Comparison of ENCODE assay signal across 14 cellular contexts in the genomic region with DNA sequence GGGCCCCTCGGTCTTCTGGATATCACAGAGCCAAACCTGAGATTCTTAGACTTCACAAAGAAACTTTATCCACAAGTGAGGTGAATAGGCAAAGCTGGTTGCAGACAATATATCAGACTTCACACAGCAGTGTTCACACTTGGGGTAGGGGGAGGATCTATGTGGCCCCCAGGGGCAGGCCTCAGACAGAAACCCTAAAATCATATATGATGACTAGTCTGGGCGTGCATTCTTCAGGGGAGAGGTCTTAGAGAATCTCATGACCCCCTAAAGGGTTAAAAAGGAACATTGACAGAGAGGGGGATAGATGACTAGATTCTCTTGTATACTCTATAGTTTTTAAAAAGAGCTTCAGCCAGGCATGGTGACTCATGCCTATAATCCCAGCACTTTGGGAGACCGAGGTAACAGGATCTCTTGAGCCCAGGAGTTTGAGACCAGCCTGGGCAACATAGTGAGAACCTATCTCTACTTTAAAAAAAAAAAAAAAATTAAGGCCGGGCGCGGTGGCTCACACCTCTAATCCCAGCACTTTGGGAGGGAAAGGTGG. TPM values are rescaled to one million over a fixed set of nuclear protein-coding genes. Genes with fewer than 3 reads are reported as not detected.
DNase-seq lines count a peak whose midpoint lies in the region; ATAC-seq, FAIRE-seq and TF ChIP-seq lines count a peak whose summit lies in the region.
"Had no signal": no experiment of that assay in that cellular context is flagged by ENCODE, and none has a peak within 500 bp of the region (broad histone marks: within the 10 kb centered on the region; RNA-seq: fewer than 3 reads in every experiment).

No MANE protein-coding gene starts in this region.

- TF ChIP-seq CTCF in IMR-90 (conservative IDR thresholded peaks at IDR 0.05; ENCODE audit: low read depth, low read length) = no peak
- TF ChIP-seq CTCF in K562 (IDR thresholded peaks at IDR 0.05 in 2 of 3, conservative IDR thresholded peaks at IDR 0.05 in 1 of 3; ENCODE audit: insufficient read depth in 2 of 3, low read depth in 1 of 3, low read length in 3 of 3) = no peak
- no peak for TF ChIP-seq CTCF in neural crest cell (conservative IDR thresholded peaks at IDR 0.05)

- TF ChIP-seq EP300 in K562 (IDR thresholded peaks at IDR 0.05; ENCODE audit: low read length) = no peak

- POLR2A ChIA-PET in IMR-90 (lab: Charles Lee; ENCODE audit: unreplicated experiment) = no interaction called here
- POLR2A ChIA-PET in K562 (lab: Yijun Ruan, JAX) = interaction anchor here (0.7 to 1.4 kb wide), 2 partner anchors 11 to 12 kb away, joined by 3 to 4 read pairs; no protein-coding TSS in a partner anchor

- peaks cover 1% of the 10 kb centered on the region; the same call in 1 of the 3 replicates for H3K79me2 ChIP-seq in K562 (ENCODE audit: control insufficient read depth, insufficient read depth, low read length)

- TF ChIP-seq POLR2A in IMR-90 (IDR thresholded peaks at IDR 0.05; ENCODE audit: low read depth, low read length) = no peak
- TF ChIP-seq POLR2A in K562 (conservative IDR thresholded peaks at IDR 0.05) = no peak

- peak; percentile 30; the same call in 1 of the 2 replicates for ATAC-seq in IMR-90 (ENCODE audit: low read depth)
- ATAC-seq in K562 = no peak
- no peak for ATAC-seq in GM19395 (IDR thresholded peaks at IDR 0.05; ENCODE audit: unreplicated experiment)
- ATAC-seq: activated T-cell treated with anti-CD3 and anti-CD28 coated beads, Interleukin-2, amount 50 U/mL, for 72 hours had no signal

- H3K23ac ChIP-seq in IMR-90 (ENCODE audit: low read depth, low read length) = 0 out of 2 replicates have a peak overlapping the region, but pooled peaks have one; percentile 51

- no CpG with 5 or more reads among the region's 6 CpGs for WGBS in IMR-90 (ENCODE audit: extremely low coverage in 2 of 2, insufficient read length in 1 of 2), 2 experiments
- WGBS in K562 (ENCODE audit: insufficient coverage, low coverage, missing lambda C conversion rate) = 42% methylated on average over 3 of the region's 6 CpGs

- H3K56ac ChIP-seq in IMR-90 (ENCODE audit: extremely low read depth, insufficient read depth, low read length) = no peak overlapping the region

- peak overlapping the region; percentile 34; the same call in 1 of the 2 replicates for H3K18ac ChIP-seq in IMR-90 (ENCODE audit: low read depth, low read length)

- H3K27ac ChIP-seq in IMR-90 (ENCODE audit: insufficient read depth, low read length) (peak overlapping the region; percentile 67; the same call in 1 of the 2 replicates), K562 (ENCODE audit: extremely low read depth, low read depth, low read length) (peak overlapping the region; percentile 33; the same call in 1 of the 3 replicates)
- H3K27ac ChIP-seq: ovary had no signal

- no peak overlapping the region for H3K14ac ChIP-seq in IMR-90 (replicated peaks; ENCODE audit: low read depth, low read length)

- H3K9me3 ChIP-seq in IMR-90 (ENCODE audit: control insufficient read depth, insufficient read depth, low read length) = no peaks in the 10 kb centered on the region
- no peaks in the 10 kb centered on the region for H3K9me3 ChIP-seq in K562 (replicated peaks; ENCODE audit: control insufficient read depth, insufficient read depth, low read depth, low read length)
- H3K9me3 ChIP-seq: ovary had no signal

- DNase-seq in CD1c-positive myeloid dendritic cell (ENCODE audit: extremely low spot score) (peak; percentile 15), IMR-90 (peak; percentile 50), K562 (ENCODE audit: extremely low read depth in 1 of 4, low spot score in 3 of 4) (no peak), neural crest cell (ENCODE audit: low read depth, low spot score) (no peak), NCI-H1092 (lab: John Stamatoyannopoulos, UW) (no peak)
- DNase-seq in stimulated activated CD4-positive, alpha-beta T cell treated with anti-CD3 and anti-CD28 coated beads, Interleukin-15, amount 100 ng/mL, for 24 hours = no peak
- DNase-seq in NK-92 treated with Interleukin-12 subunit alpha and Interleukin-12 subunit beta, amount 100 ng/mL, for 24 hours (lab: John Stamatoyannopoulos, UW) = no peak
- DNase-seq: activated T-cell treated with anti-CD3 and anti-CD28 coated beads, Interleukin-2, amount 50 U/mL, for 72 hours; central memory CD4-positive, alpha-beta T cell; ovary had no signal

- intact Hi-C loops in IMR-90 (cut with micrococcal nuclease) (no loop called here), K562 (cut with micrococcal nuclease) (no loop called here)

- no peak overlapping the region for H3K4me2 ChIP-seq in IMR-90 (ENCODE audit: low read depth, low read length)
- H3K4me2 ChIP-seq in K562 (ENCODE audit: insufficient read depth, low read length) = no peak overlapping the region

- H3K4me3 ChIP-seq in IMR-90 (ENCODE audit: insufficient read depth, low read depth, low read length) (no peak overlapping the region), K562 (no peak overlapping the region)
- H3K4me3 ChIP-seq: ovary had no signal

- peak overlapping the region; percentile 23; the same call in 1 of the 2 replicates for H3K9ac ChIP-seq in IMR-90 (ENCODE audit: low read depth, low read length)
- no peak overlapping the region for H3K9ac ChIP-seq in K562 (ENCODE audit: insufficient read depth in 1 of 2, low read depth in 2 of 2, low read length in 2 of 2)

- peak overlapping the region; percentile 33; the same call in 1 of the 2 replicates for H2BK120ac ChIP-seq in IMR-90 (ENCODE audit: low read depth, low read length)

- no peaks in the 10 kb centered on the region for H3K36me3 Mint-ChIP-seq in neural crest cell (ENCODE audit: low read depth)
- H3K36me3 Mint-ChIP-seq: type B pancreatic cell had no signal

- H3K36me3 ChIP-seq in IMR-90 (ENCODE audit: control insufficient read depth, insufficient read depth, low read length) (no peaks in the 10 kb centered on the region), K562 (ENCODE audit: control insufficient read depth, insufficient read depth, low read length) (no peaks in the 10 kb centered on the region)
- H3K36me3 ChIP-seq: ovary had no signal

- H3K27me3 ChIP-seq in IMR-90 (ENCODE audit: control insufficient read depth, insufficient read depth, low read length) (no peaks in the 10 kb centered on the region), K562 (ENCODE audit: control insufficient read depth in 2 of 2, insufficient read depth in 2 of 2, low read length in 2 of 2) (no peaks in the 10 kb centered on the region)
- H3K27me3 ChIP-seq: ovary had no signal

- FAIRE-seq in K562 (lab: Jason Lieb, UNC) = no peak
- FAIRE-seq: D721Med, islet of Langerhans had no signal

- H2AFZ ChIP-seq in IMR-90 (replicated peaks; ENCODE audit: low read length, poor library complexity) (no peak overlapping the region), K562 (ENCODE audit: low read depth, low read length) (peak overlapping the region; percentile 58)

- H4K5ac ChIP-seq in IMR-90 (ENCODE audit: low read depth, low read length) = peak overlapping the region; percentile 26; the same call in 1 of the 2 replicates

- H3K27ac Mint-ChIP-seq in neural crest cell (ENCODE audit: unreplicated experiment) = no peak overlapping the region
- H3K27ac Mint-ChIP-seq: type B pancreatic cell had no signal

- H3K9me3 Mint-ChIP-seq in neural crest cell = no peaks in the 10 kb centered on the region
- H3K9me3 Mint-ChIP-seq: activated T-cell treated with anti-CD3 and anti-CD28 coated beads, Interleukin-2, amount 50 U/mL, for 72 hours; type B pancreatic cell had no signal

- peaks cover 44% of the 10 kb centered on the region for H3K27me3 Mint-ChIP-seq in neural crest cell (ENCODE audit: low read depth)

- peaks cover 31% of the 10 kb centered on the region for H3K4me1 ChIP-seq in IMR-90 (ENCODE audit: control insufficient read depth, insufficient read depth, low read length)
- peaks cover 42 to 44% of the 10 kb centered on the region in 2 experiments for H3K4me1 ChIP-seq in K562 (replicated peaks in 1 of 2; ENCODE audit: control insufficient read depth in 2 of 2, insufficient read depth in 2 of 2, low read length in 2 of 2)

- H3K9me1 ChIP-seq in IMR-90 (ENCODE audit: insufficient read depth, low read length) (peaks cover 22% of the 10 kb centered on the region), K562 (ENCODE audit: control insufficient read depth, insufficient read depth, low read length) (no peaks in the 10 kb centered on the region)

- H4K91ac ChIP-seq in IMR-90 (ENCODE audit: insufficient read depth, low read depth, low read length) = no peak overlapping the region

- dilution Hi-C loops in IMR-90 (cut with HindIII; ENCODE audit: low sequenced_read_pairs, unreplicated experiment) = no loop called here

- peak overlapping the region; percentile 25 for H2BK5ac ChIP-seq in IMR-90 (ENCODE audit: low read depth, low read length, poor library complexity, severe bottlenecking)

- H3K4me1 Mint-ChIP-seq in neural crest cell = peaks cover 6% of the 10 kb centered on the region

- H3K4ac ChIP-seq in IMR-90 (ENCODE audit: low read depth, low read length) = peak overlapping the region; percentile 22

- peak overlapping the region; percentile 82 for H2BK20ac ChIP-seq in IMR-90 (ENCODE audit: low read depth, low read length)

- BruUV-seq in IMR-90 (replicated peaks; lab: Mats Ljungman, UMichigan) = no TSS peak
- no TSS peak for BruUV-seq in K562 (replicated peaks; lab: Mats Ljungman, UMichigan)

- H2AK5ac ChIP-seq in IMR-90 (ENCODE audit: low read depth, low read length) = peak overlapping the region; percentile 90; the same call in 1 of the 2 replicates

- H4K20me1 ChIP-seq in IMR-90 (ENCODE audit: insufficient read depth, low read length) (no peaks in the 10 kb centered on the region), K562 (replicated peaks; ENCODE audit: control insufficient read depth, insufficient read depth, low read length) (no peaks in the 10 kb centered on the region)

- no peak overlapping the region for H2AK9ac ChIP-seq in IMR-90 (replicated peaks; ENCODE audit: low read depth, low read length, poor library complexity)

- H3K79me1 ChIP-seq in IMR-90 (ENCODE audit: low read depth in 1 of 2, low read length in 2 of 2) = peaks cover 0 to 5% of the 10 kb centered on the region in 2 experiments; a peak in 3 of 4 replicates

- H4K8ac ChIP-seq in IMR-90 (ENCODE audit: low read depth in 2 of 2, low read length in 2 of 2) = peak overlapping the region in 1 of 2 experiments; percentile 1; a peak in 2 of 4 replicates

- in situ Hi-C loops in IMR-90 (cut with MboI; ENCODE audit: low sequenced_read_pairs) (no loop called here), K562 (cut with MboI) (no loop called here)

- no peak overlapping the region for H2BK15ac ChIP-seq in IMR-90 (ENCODE audit: low read depth, low read length)

- CTCF ChIA-PET in IMR-90 (lab: Yijun Ruan, JAX) = interaction anchor here (0.8 kb wide), 1 partner anchor 26 kb away, joined by 6 read pairs; no protein-coding TSS in a partner anchor
- CTCF ChIA-PET in K562 (lab: Yijun Ruan, JAX; ENCODE audit: low intra/inter-chr PET ratio) = interaction anchor here (0.6 kb wide), 1 partner anchor 80 kb away, joined by 4 read pairs; no protein-coding TSS in a partner anchor

- no peak for TF ChIP-seq RAD21 in IMR-90 (IDR thresholded peaks at IDR 0.05; ENCODE audit: low read length)
- no peak for TF ChIP-seq RAD21 in K562 (CRISPR knock-in tag; conservative IDR thresholded peaks at IDR 0.05 in 1 of 2, IDR thresholded peaks at IDR 0.05 in 1 of 2)

- H3K4me3 Mint-ChIP-seq in neural crest cell = peak overlapping the region; percentile 35
- H3K4me3 Mint-ChIP-seq: type B pancreatic cell had no signal

RNA-seq across cellular contexts. Expression of a gene that starts 2.8 kb away (rescaled TPM):
- total RNA-seq in IMR-90 (2012; rRNA removed) (not detected in 2 replicates), K562 (2014; rRNA removed) (0.86 and 2.0 TPM in 2 replicates), K562 (2014; rRNA removed; fragmentation: Illumina TruSeq; extraction: Trizol) (1.1 and 1.2 TPM in 2 replicates), K562 (2015; rRNA removed; fragmentation: Illumina TruSeq; extraction: Trizol) (8.2 and 9.8 TPM in 2 replicates), K562 (2021) (2.7 and 2.9 TPM in 2 replicates), neural crest cell (not detected in 2 replicates)
- polyA plus RNA-seq in IMR-90 (2012; rRNA removed) (not detected in 2 replicates), K562 (2011; rRNA removed) (2.9 and 11.1 TPM in 2 replicates), K562 (2014; fragmentation: Illumina TruSeq; extraction: Trizol) (2.2 and 2.4 TPM in 2 replicates), K562 (2014; fragmentation: Nextera tagmentation; extraction: Ambion mirVana) (1 to 10 TPM in 1 of 2 experiments, under 1 TPM in 1; 0.72 to 1.6 TPM), K562 (2014; rRNA removed) (3.4 and 8.1 TPM in 2 replicates)
- polyA plus RNA-seq in IMR-90 (2012; cell fraction: cytosol; rRNA removed) = 0.14 and 0.38 TPM in 2 replicates
- polyA plus RNA-seq in IMR-90 (2012; cell fraction: nucleus; rRNA removed; ENCODE audit: low replicate concordance) = not detected in 2 replicates
- total RNA-seq in K562 (2011; cell fraction: chromatin; rRNA removed; ENCODE audit: low replicate concordance) = not detected in 2 replicates
- total RNA-seq in K562 (2011; cell fraction: nucleolus; rRNA removed) = 0.83 TPM in 1 of 2 replicates, not detected in the other
- 1.2 TPM in 1 of 2 replicates, not detected in the other for total RNA-seq in K562 (2011; cell fraction: nucleoplasm; rRNA removed)
- 9.4 and 12.1 TPM in 2 replicates for polyA plus RNA-seq in K562 (2011; cell fraction: cytosol; rRNA removed)
- polyA plus RNA-seq in K562 (2011; cell fraction: nucleus; rRNA removed) = 1.6 and 7.6 TPM in 2 replicates
- 14.6 and 22.6 TPM in 2 replicates for polyA plus RNA-seq in K562 (2012)
- polyA minus RNA-seq in K562 (2011; rRNA and poly(A)+ RNA removed) = 0.87 and 2.1 TPM in 2 replicates
- 6.5 TPM in 1 of 2 replicates, not detected in the other for polyA minus RNA-seq in K562 (2011; cell fraction: cytosol; rRNA and poly(A)+ RNA removed)
- polyA minus RNA-seq in K562 (2011; cell fraction: nucleus; rRNA and poly(A)+ RNA removed) = 1.6 TPM in 1 of 2 replicates, not detected in the other

RNA-seq across cellular contexts. Expression of a gene that starts 2.9 kb away (rescaled TPM):
- total RNA-seq in IMR-90 (2012; rRNA removed) = not detected in 2 replicates
- 0.93 and 1.5 TPM in 2 replicates for polyA plus RNA-seq in IMR-90 (2012; rRNA removed)
- polyA plus RNA-seq in IMR-90 (2012; cell fraction: cytosol; rRNA removed) = 1.4 TPM in 1 of 2 replicates, not detected in the other
- 0.31 and 2.1 TPM in 2 replicates for polyA plus RNA-seq in IMR-90 (2012; cell fraction: nucleus; rRNA removed; ENCODE audit: low replicate concordance)
- 1.0 TPM in 1 of 2 replicates, not detected in the other for total RNA-seq in K562 (2011; cell fraction: chromatin; rRNA removed; ENCODE audit: low replicate concordance)
- total RNA-seq in K562 (2011; cell fraction: nucleolus; rRNA removed) = 1.7 and 2.2 TPM in 2 replicates
- total RNA-seq in K562 (2011; cell fraction: nucleoplasm; rRNA removed) = 0.81 and 2.4 TPM in 2 replicates
- not detected in 2 replicates for total RNA-seq in K562 (2014; rRNA removed)
- total RNA-seq in K562 (2014; rRNA removed; fragmentation: Illumina TruSeq; extraction: Trizol) = 0.29 TPM in 1 of 2 replicates, not detected in the other
- total RNA-seq in K562 (2015; rRNA removed; fragmentation: Illumina TruSeq; extraction: Trizol) = 0.65 and 0.94 TPM in 2 replicates
- 0.47 and 1.6 TPM in 2 replicates for total RNA-seq in K562 (2021)
- 1.3 and 1.9 TPM in 2 replicates for polyA plus RNA-seq in K562 (2011; rRNA removed)
- 1.4 and 17.5 TPM in 2 replicates for polyA plus RNA-seq in K562 (2011; cell fraction: cytosol; rRNA removed)
- polyA plus RNA-seq in K562 (2011; cell fraction: nucleus; rRNA removed) = 0.86 and 1.3 TPM in 2 replicates
- polyA plus RNA-seq in K562 (2012) = 1.2 and 1.6 TPM in 2 replicates
- not detected in 2 replicates for polyA plus RNA-seq in K562 (2014; fragmentation: Illumina TruSeq; extraction: Trizol)
- 1 to 10 TPM in 1 of 2 experiments, under 1 TPM in 1; 0.95 to 1.0 TPM for polyA plus RNA-seq in K562 (2014; fragmentation: Nextera tagmentation; extraction: Ambion mirVana)
- 1.1 and 1.9 TPM in 2 replicates for polyA plus RNA-seq in K562 (2014; rRNA removed)
- 1.7 TPM in 1 of 2 replicates, not detected in the other for polyA minus RNA-seq in K562 (2011; rRNA and poly(A)+ RNA removed)
- polyA minus RNA-seq in K562 (2011; cell fraction: cytosol; rRNA and poly(A)+ RNA removed) = 1.8 TPM in 1 of 2 replicates, not detected in the other
- polyA minus RNA-seq in K562 (2011; cell fraction: nucleus; rRNA and poly(A)+ RNA removed) = not detected in 2 replicates
- total RNA-seq in neural crest cell = not detected in 2 replicates

RNA-seq across cellular contexts. Expression of a gene that starts 4.9 kb away (rescaled TPM):
- total RNA-seq in IMR-90 (2012; rRNA removed) (1.1 and 1.4 TPM in 2 replicates), K562 (2014; rRNA removed) (8.9 and 12.9 TPM in 2 replicates), K562 (2014; rRNA removed; fragmentation: Illumina TruSeq; extraction: Trizol) (1.7 and 2.9 TPM in 2 replicates), K562 (2015; rRNA removed; fragmentation: Illumina TruSeq; extraction: Trizol) (6.6 and 7.1 TPM in 2 replicates), K562 (2021) (9.3 and 10.0 TPM in 2 replicates), neural crest cell (6.4 and 8.0 TPM in 2 replicates)
- polyA plus RNA-seq in IMR-90 (2012; rRNA removed) (12.3 and 13.3 TPM in 2 replicates), K562 (2011; rRNA removed) (3.3 and 6.8 TPM in 2 replicates), K562 (2014; fragmentation: Illumina TruSeq; extraction: Trizol) (3.6 and 4.1 TPM in 2 replicates), K562 (2014; fragmentation: Nextera tagmentation; extraction: Ambion mirVana) (under 1 TPM; 0.65 to 0.92 TPM), K562 (2014; rRNA removed) (6.3 and 8.9 TPM in 2 replicates)
- 2.6 and 3.7 TPM in 2 replicates for polyA plus RNA-seq in IMR-90 (2012; cell fraction: cytosol; rRNA removed)
- 85.3 and 103 TPM in 2 replicates for polyA plus RNA-seq in IMR-90 (2012; cell fraction: nucleus; rRNA removed; ENCODE audit: low replicate concordance)
- 15.7 and 63.9 TPM in 2 replicates for total RNA-seq in K562 (2011; cell fraction: chromatin; rRNA removed; ENCODE audit: low replicate concordance)
- total RNA-seq in K562 (2011; cell fraction: nucleolus; rRNA removed) = 48.6 and 61.0 TPM in 2 replicates
- 27.9 and 29.7 TPM in 2 replicates for total RNA-seq in K562 (2011; cell fraction: nucleoplasm; rRNA removed)
- 5.3 and 6.4 TPM in 2 replicates for polyA plus RNA-seq in K562 (2011; cell fraction: cytosol; rRNA removed)
- 43.9 and 60.1 TPM in 2 replicates for polyA plus RNA-seq in K562 (2011; cell fraction: nucleus; rRNA removed)
- polyA plus RNA-seq in K562 (2012) = 2.7 and 5.6 TPM in 2 replicates
- 3.2 and 6.3 TPM in 2 replicates for polyA minus RNA-seq in K562 (2011; rRNA and poly(A)+ RNA removed)
- polyA minus RNA-seq in K562 (2011; cell fraction: cytosol; rRNA and poly(A)+ RNA removed) = 10.9 and 12.1 TPM in 2 replicates
- polyA minus RNA-seq in K562 (2011; cell fraction: nucleus; rRNA and poly(A)+ RNA removed) = 20.7 and 27.1 TPM in 2 replicates

RNA-seq across cellular contexts. Expression of a gene that starts 30.9 kb away (rescaled TPM):
- total RNA-seq in IMR-90 (2012; rRNA removed) = 0.36 and 0.56 TPM in 2 replicates
- polyA plus RNA-seq in IMR-90 (2012; rRNA removed) = 4.8 TPM in 2 replicates
- polyA plus RNA-seq in IMR-90 (2012; cell fraction: cytosol; rRNA removed) = 6.2 and 9.8 TPM in 2 replicates
- 2.0 and 6.4 TPM in 2 replicates for polyA plus RNA-seq in IMR-90 (2012; cell fraction: nucleus; rRNA removed; ENCODE audit: low replicate concordance)
- total RNA-seq in K562 (2011; cell fraction: chromatin; rRNA removed; ENCODE audit: low replicate concordance) = 0.32 TPM in 1 of 2 replicates, not detected in the other
- 0.26 and 0.50 TPM in 2 replicates for total RNA-seq in K562 (2011; cell fraction: nucleolus; rRNA removed)
- total RNA-seq in K562 (2011; cell fraction: nucleoplasm; rRNA removed) = 0.15 and 0.23 TPM in 2 replicates
- total RNA-seq in K562 (2014; rRNA removed) = 0.08 TPM in 1 of 2 replicates, not detected in the other
- not detected in 2 replicates for total RNA-seq in K562 (2014; rRNA removed; fragmentation: Illumina TruSeq; extraction: Trizol)
- total RNA-seq in K562 (2015; rRNA removed; fragmentation: Illumina TruSeq; extraction: Trizol) = not detected in 2 replicates
- 0.11 and 0.31 TPM in 2 replicates for total RNA-seq in K562 (2021)
- 0.16 TPM in 1 of 2 replicates, not detected in the other for polyA plus RNA-seq in K562 (2011; rRNA removed)
- 0.09 and 0.18 TPM in 2 replicates for polyA plus RNA-seq in K562 (2011; cell fraction: cytosol; rRNA removed)
- 0.17 and 0.20 TPM in 2 replicates for polyA plus RNA-seq in K562 (2011; cell fraction: nucleus; rRNA removed)
- polyA plus RNA-seq in K562 (2012) = 0.07 and 0.09 TPM in 2 replicates
- 0.03 and 0.19 TPM in 2 replicates for polyA plus RNA-seq in K562 (2014; fragmentation: Illumina TruSeq; extraction: Trizol)
- not detected for polyA plus RNA-seq in K562 (2014; fragmentation: Nextera tagmentation; extraction: Ambion mirVana)
- polyA plus RNA-seq in K562 (2014; rRNA removed) = 0.12 and 0.35 TPM in 2 replicates
- polyA minus RNA-seq in K562 (2011; rRNA and poly(A)+ RNA removed) = 0.04 and 0.06 TPM in 2 replicates
- polyA minus RNA-seq in K562 (2011; cell fraction: cytosol; rRNA and poly(A)+ RNA removed) = not detected in 2 replicates
- polyA minus RNA-seq in K562 (2011; cell fraction: nucleus; rRNA and poly(A)+ RNA removed) = 0.22 and 0.54 TPM in 2 replicates
- total RNA-seq in neural crest cell = 33.9 and 36.0 TPM in 2 replicates

RNA-seq across cellular contexts. Expression of a gene that starts 36.9 kb away (rescaled TPM):
- total RNA-seq in IMR-90 (2012; rRNA removed) = 4.7 and 6.7 TPM in 2 replicates
- 41.0 and 44.3 TPM in 2 replicates for polyA plus RNA-seq in IMR-90 (2012; rRNA removed)
- polyA plus RNA-seq in IMR-90 (2012; cell fraction: cytosol; rRNA removed) = 33.4 and 44.7 TPM in 2 replicates
- 16.6 and 37.3 TPM in 2 replicates for polyA plus RNA-seq in IMR-90 (2012; cell fraction: nucleus; rRNA removed; ENCODE audit: low replicate concordance)
- total RNA-seq in K562 (2011; cell fraction: chromatin; rRNA removed; ENCODE audit: low replicate concordance) = 3.3 and 19.3 TPM in 2 replicates
- total RNA-seq in K562 (2011; cell fraction: nucleolus; rRNA removed) = 8.6 and 11.2 TPM in 2 replicates
- 7.1 and 7.3 TPM in 2 replicates for total RNA-seq in K562 (2011; cell fraction: nucleoplasm; rRNA removed)
- 5.8 and 9.0 TPM in 2 replicates for total RNA-seq in K562 (2014; rRNA removed)
- total RNA-seq in K562 (2014; rRNA removed; fragmentation: Illumina TruSeq; extraction: Trizol) = 2.3 and 3.0 TPM in 2 replicates
- total RNA-seq in K562 (2015; rRNA removed; fragmentation: Illumina TruSeq; extraction: Trizol) = 1.4 and 3.3 TPM in 2 replicates
- 6.9 and 9.9 TPM in 2 replicates for total RNA-seq in K562 (2021)
- 4.7 and 8.9 TPM in 2 replicates for polyA plus RNA-seq in K562 (2011; rRNA removed)
- 6.1 and 8.3 TPM in 2 replicates for polyA plus RNA-seq in K562 (2011; cell fraction: cytosol; rRNA removed)
- polyA plus RNA-seq in K562 (2011; cell fraction: nucleus; rRNA removed) = 16.1 and 16.8 TPM in 2 replicates
- 8.7 and 13.6 TPM in 2 replicates for polyA plus RNA-seq in K562 (2012)
- 6.6 and 7.8 TPM in 2 replicates for polyA plus RNA-seq in K562 (2014; fragmentation: Illumina TruSeq; extraction: Trizol)
- under 1 TPM; 0.69 to 0.87 TPM for polyA plus RNA-seq in K562 (2014; fragmentation: Nextera tagmentation; extraction: Ambion mirVana)
- polyA plus RNA-seq in K562 (2014; rRNA removed) = 6.0 and 8.2 TPM in 2 replicates
- polyA minus RNA-seq in K562 (2011; rRNA and poly(A)+ RNA removed) = 1.1 and 1.4 TPM in 2 replicates
- polyA minus RNA-seq in K562 (2011; cell fraction: cytosol; rRNA and poly(A)+ RNA removed) = 2.1 and 4.9 TPM in 2 replicates
- 4.7 and 6.4 TPM in 2 replicates for polyA minus RNA-seq in K562 (2011; cell fraction: nucleus; rRNA and poly(A)+ RNA removed)
- 140 and 143 TPM in 2 replicates for total RNA-seq in neural crest cell

Comparison
In these comparisons a context has a peak if more than half of its experiments do, and no peak if none do; other contexts are left out.
1. DNase-seq: peak in CD1c-positive myeloid dendritic cell (single experiment) and IMR-90 (single experiment); none in K562 (0 of 4), neural crest cell (single experiment), stimulated activated CD4-positive, alpha-beta T cell treated with anti-CD3 and anti-CD28 coated beads, Interleukin-15, amount 100 ng/mL, for 24 hours (single experiment), NK-92 treated with Interleukin-12 subunit alpha and Interleukin-12 subunit beta, amount 100 ng/mL, for 24 hours (single experiment) and NCI-H1092 (single experiment).